In the genomic region with DNA sequence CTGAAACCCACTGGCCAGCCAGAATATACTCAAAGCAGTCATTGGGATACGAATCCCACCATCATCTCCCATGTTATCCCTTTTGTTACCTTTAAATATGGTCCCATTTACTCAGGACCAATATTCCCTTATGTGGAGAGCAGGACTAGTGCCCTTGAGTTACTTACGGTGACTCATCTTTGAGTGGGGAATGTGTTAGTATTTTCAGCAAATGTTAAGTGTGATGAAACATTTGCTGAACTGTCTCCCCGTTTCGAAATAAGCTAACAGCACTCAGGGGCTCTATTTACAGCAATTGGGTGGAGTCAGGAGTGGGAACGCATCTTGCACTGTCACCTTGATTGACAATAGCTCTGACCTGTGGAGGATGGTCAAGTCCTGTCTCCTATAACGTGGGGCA, we compare ENCODE assay signal across 1 cellular context.
TF ChIP-seq lines count a peak whose summit lies in the region.

No MANE protein-coding gene starts in this region.

TF ChIP-seq in K562, 482 proteins besides CTCF, POLR2A, EP300 and RAD21 (continued from another document and continues in another):
- no peak for TF ChIP-seq TEAD1 (CRISPR knock-in tag; IDR thresholded peaks at IDR 0.05)
- TF ChIP-seq ELF2 (CRISPR knock-in tag; IDR thresholded peaks at IDR 0.05), result no peak
- TF ChIP-seq, protein P1, sequence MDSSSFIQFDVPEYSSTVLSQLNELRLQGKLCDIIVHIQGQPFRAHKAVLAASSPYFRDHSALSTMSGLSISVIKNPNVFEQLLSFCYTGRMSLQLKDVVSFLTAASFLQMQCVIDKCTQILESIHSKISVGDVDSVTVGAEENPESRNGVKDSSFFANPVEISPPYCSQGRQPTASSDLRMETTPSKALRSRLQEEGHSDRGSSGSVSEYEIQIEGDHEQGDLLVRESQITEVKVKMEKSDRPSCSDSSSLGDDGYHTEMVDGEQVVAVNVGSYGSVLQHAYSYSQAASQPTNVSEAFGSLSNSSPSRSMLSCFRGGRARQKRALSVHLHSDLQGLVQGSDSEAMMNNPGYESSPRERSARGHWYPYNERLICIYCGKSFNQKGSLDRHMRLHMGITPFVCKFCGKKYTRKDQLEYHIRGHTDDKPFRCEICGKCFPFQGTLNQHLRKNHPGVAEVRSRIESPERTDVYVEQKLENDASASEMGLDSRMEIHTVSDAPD (CRISPR knock-in tag; IDR thresholded peaks at IDR 0.05), result no peak
- no peak for TF ChIP-seq SRSF3 (IDR thresholded peaks at IDR 0.05; ENCODE audit: insufficient read depth, low read length)
- TF ChIP-seq CCAR2 (IDR thresholded peaks at IDR 0.05; ENCODE audit: low read depth, low read length), result no peak
- TF ChIP-seq MTA3 (IDR thresholded peaks at IDR 0.05; ENCODE audit: borderline replicate concordance), result no peak
- no peak for TF ChIP-seq MEF2D (tag; conservative IDR thresholded peaks at IDR 0.05; ENCODE audit: low read depth)
- no peak for TF ChIP-seq RBM39 (optimal IDR thresholded peaks at IDR 0.05; ENCODE audit: low read depth, low read length)
- TF ChIP-seq, protein P2, sequence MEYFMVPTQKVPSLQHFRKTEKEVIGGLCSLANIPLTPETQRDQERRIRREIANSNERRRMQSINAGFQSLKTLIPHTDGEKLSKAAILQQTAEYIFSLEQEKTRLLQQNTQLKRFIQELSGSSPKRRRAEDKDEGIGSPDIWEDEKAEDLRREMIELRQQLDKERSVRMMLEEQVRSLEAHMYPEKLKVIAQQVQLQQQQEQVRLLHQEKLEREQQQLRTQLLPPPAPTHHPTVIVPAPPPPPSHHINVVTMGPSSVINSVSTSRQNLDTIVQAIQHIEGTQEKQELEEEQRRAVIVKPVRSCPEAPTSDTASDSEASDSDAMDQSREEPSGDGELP (CRISPR knock-in tag; IDR thresholded peaks at IDR 0.05; ENCODE audit: borderline replicate concordance), result no peak
- TF ChIP-seq FOS (IDR thresholded peaks at IDR 0.05; ENCODE audit: extremely low read depth, insufficient read length), result no peak
- peak; percentile 78 for TF ChIP-seq JUN (IDR thresholded peaks at IDR 0.05; ENCODE audit: borderline replicate concordance, low read depth, low read length)
- no peak for TF ChIP-seq JUN (CRISPR knock-in tag; IDR thresholded peaks at IDR 0.05; ENCODE audit: borderline replicate concordance)
- TF ChIP-seq DEAF1 (CRISPR knock-in tag; IDR thresholded peaks at IDR 0.05), result no peak
- peak; percentile 90 for TF ChIP-seq FOSL1 (tag; conservative IDR thresholded peaks at IDR 0.05)
- no peak for TF ChIP-seq GATA2 (CRISPR knock-in tag; IDR thresholded peaks at IDR 0.05)
- peak; percentile 95 for TF ChIP-seq CEBPB (tag; IDR thresholded peaks at IDR 0.05)
- TF ChIP-seq, protein P3, sequence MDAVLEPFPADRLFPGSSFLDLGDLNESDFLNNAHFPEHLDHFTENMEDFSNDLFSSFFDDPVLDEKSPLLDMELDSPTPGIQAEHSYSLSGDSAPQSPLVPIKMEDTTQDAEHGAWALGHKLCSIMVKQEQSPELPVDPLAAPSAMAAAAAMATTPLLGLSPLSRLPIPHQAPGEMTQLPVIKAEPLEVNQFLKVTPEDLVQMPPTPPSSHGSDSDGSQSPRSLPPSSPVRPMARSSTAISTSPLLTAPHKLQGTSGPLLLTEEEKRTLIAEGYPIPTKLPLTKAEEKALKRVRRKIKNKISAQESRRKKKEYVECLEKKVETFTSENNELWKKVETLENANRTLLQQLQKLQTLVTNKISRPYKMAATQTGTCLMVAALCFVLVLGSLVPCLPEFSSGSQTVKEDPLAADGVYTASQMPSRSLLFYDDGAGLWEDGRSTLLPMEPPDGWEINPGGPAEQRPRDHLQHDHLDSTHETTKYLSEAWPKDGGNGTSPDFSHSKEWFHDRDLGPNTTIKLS (IDR thresholded peaks at IDR 0.05; ENCODE audit: borderline replicate concordance, low read depth), result no peak
- TF ChIP-seq, protein P4, sequence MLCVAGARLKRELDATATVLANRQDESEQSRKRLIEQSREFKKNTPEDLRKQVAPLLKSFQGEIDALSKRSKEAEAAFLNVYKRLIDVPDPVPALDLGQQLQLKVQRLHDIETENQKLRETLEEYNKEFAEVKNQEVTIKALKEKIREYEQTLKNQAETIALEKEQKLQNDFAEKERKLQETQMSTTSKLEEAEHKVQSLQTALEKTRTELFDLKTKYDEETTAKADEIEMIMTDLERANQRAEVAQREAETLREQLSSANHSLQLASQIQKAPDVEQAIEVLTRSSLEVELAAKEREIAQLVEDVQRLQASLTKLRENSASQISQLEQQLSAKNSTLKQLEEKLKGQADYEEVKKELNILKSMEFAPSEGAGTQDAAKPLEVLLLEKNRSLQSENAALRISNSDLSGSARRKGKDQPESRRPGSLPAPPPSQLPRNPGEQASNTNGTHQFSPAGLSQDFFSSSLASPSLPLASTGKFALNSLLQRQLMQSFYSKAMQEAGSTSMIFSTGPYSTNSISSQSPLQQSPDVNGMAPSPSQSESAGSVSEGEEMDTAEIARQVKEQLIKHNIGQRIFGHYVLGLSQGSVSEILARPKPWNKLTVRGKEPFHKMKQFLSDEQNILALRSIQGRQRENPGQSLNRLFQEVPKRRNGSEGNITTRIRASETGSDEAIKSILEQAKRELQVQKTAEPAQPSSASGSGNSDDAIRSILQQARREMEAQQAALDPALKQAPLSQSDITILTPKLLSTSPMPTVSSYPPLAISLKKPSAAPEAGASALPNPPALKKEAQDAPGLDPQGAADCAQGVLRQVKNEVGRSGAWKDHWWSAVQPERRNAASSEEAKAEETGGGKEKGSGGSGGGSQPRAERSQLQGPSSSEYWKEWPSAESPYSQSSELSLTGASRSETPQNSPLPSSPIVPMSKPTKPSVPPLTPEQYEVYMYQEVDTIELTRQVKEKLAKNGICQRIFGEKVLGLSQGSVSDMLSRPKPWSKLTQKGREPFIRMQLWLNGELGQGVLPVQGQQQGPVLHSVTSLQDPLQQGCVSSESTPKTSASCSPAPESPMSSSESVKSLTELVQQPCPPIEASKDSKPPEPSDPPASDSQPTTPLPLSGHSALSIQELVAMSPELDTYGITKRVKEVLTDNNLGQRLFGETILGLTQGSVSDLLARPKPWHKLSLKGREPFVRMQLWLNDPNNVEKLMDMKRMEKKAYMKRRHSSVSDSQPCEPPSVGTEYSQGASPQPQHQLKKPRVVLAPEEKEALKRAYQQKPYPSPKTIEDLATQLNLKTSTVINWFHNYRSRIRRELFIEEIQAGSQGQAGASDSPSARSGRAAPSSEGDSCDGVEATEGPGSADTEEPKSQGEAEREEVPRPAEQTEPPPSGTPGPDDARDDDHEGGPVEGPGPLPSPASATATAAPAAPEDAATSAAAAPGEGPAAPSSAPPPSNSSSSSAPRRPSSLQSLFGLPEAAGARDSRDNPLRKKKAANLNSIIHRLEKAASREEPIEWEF (CRISPR knock-in tag; IDR thresholded peaks at IDR 0.05), result no peak
- no peak for TF ChIP-seq ZC3H11A (IDR thresholded peaks at IDR 0.05; ENCODE audit: low read depth, low read length)
- TF ChIP-seq ERF (CRISPR knock-in tag; IDR thresholded peaks at IDR 0.05), result no peak
- TF ChIP-seq E2F5 (CRISPR knock-in tag; IDR thresholded peaks at IDR 0.05), result no peak
- TF ChIP-seq ZNF124 (CRISPR knock-in tag; IDR thresholded peaks at IDR 0.05), result no peak
- TF ChIP-seq CREM (IDR thresholded peaks at IDR 0.05; ENCODE audit: low read depth), result 0 out of 2 replicates have a peak, but pooled peaks have one; percentile 9
- 0 out of 2 replicates have a peak, but pooled peaks have one; percentile 33 for TF ChIP-seq LCOR (CRISPR knock-in tag; IDR thresholded peaks at IDR 0.05)
- TF ChIP-seq CBX1 (IDR thresholded peaks at IDR 0.05; ENCODE audit: low read depth), result no peak
- TF ChIP-seq EHMT2 (IDR thresholded peaks at IDR 0.05), result no peak
- no peak for TF ChIP-seq SREBF2 (CRISPR knock-in tag; IDR thresholded peaks at IDR 0.05)
- no peak for TF ChIP-seq ZNF318 (IDR thresholded peaks at IDR 0.05; ENCODE audit: borderline replicate concordance in 1 of 2, low read depth in 1 of 2)
- TF ChIP-seq USF1 (CRISPR knock-in tag; IDR thresholded peaks at IDR 0.05), result no peak
- no peak for TF ChIP-seq ELF4 (CRISPR knock-in tag; IDR thresholded peaks at IDR 0.05)
- TF ChIP-seq ZNF512 (tag; IDR thresholded peaks at IDR 0.05), result no peak
- peak; percentile 41; the same call in 1 of the 2 replicates for TF ChIP-seq CXXC5 (CRISPR knock-in tag; IDR thresholded peaks at IDR 0.05)
- peak; percentile 25; the same call in 1 of the 2 replicates for TF ChIP-seq ZNF316 (IDR thresholded peaks at IDR 0.05)
- TF ChIP-seq MAFG (tag; conservative IDR thresholded peaks at IDR 0.05), result peak; percentile 8; the same call in 1 of the 2 replicates
- no peak for TF ChIP-seq ZNF311 (CRISPR knock-in tag; IDR thresholded peaks at IDR 0.05)
- TF ChIP-seq ZNF76 (CRISPR knock-in tag; IDR thresholded peaks at IDR 0.05; ENCODE audit: borderline replicate concordance), result no peak
- TF ChIP-seq SMARCA4 (IDR thresholded peaks at IDR 0.05), result peak; percentile 48
